8 cellular contexts compared by ENCODE assay signal in genomic region chr19:14247548-14248471, GRCh38. TPM values are rescaled to one million over a fixed set of nuclear protein-coding genes. Genes with fewer than 3 reads are reported as not detected.
DNase-seq lines count a peak whose midpoint lies in the region; ATAC-seq, FAIRE-seq and TF ChIP-seq lines count a peak whose summit lies in the region.
"Not testable (repeated sequence)": the region's sequence is repeated elsewhere in the genome, so short reads cannot be mapped to it uniquely, and the experiment has no call there.

No MANE protein-coding gene starts in this region.

- not testable (repeated sequence) for H3K79me2 ChIP-seq in H1 (ENCODE audit: control insufficient read depth in 1 of 2, insufficient read depth in 2 of 2, low read length in 2 of 2); neural progenitor cell (ENCODE audit: low read depth)

- H3K4me1 ChIP-seq in HUES64 (ENCODE audit: insufficient read depth, low read length); H1 (replicated peaks in 1 of 4; ENCODE audit: control insufficient read depth in 3 of 4, insufficient read depth in 4 of 4, low read length in 3 of 4); neural progenitor cell: not testable (repeated sequence)

- H3K4ac ChIP-seq in H1 (replicated peaks; ENCODE audit: insufficient read length, low read depth, low read length): not testable (repeated sequence)

- H3K56ac ChIP-seq in H1 (replicated peaks; ENCODE audit: insufficient read length, low read depth, low read length): not testable (repeated sequence)

- DNase-seq in CD4-positive, alpha-beta T cell: peak in 1 of 10 experiments; percentile 33
- DNase-seq in T-cell (peak in 5 of 34 experiments; percentile 4 to 19 (median 11)), H1 (ENCODE audit: low read depth in 1 of 2, low spot score in 2 of 2) (peak; percentile 81 to 88), neural progenitor cell (ENCODE audit: low spot score) (peak; percentile 95)
- peak; percentile 14 for DNase-seq in activated naive CD4-positive, alpha-beta T cell treated with anti-CD3 and anti-CD28 coated beads, Interleukin-2, amount 50 U/mL, for 16 hours
- peak; percentile 18 for DNase-seq in stimulated activated naive CD8-positive, alpha-beta T cell treated with anti-CD3 and anti-CD28 coated beads, Interleukin-15, Interleukin-2, amounts not matched to agents 100 U/mL and 50 U/mL, for 24 hours

- H4K5ac ChIP-seq in H1 (ENCODE audit: insufficient read length, low read depth, low read length): peak overlapping the region; percentile 94

- H3K4me2 ChIP-seq in H1 (ENCODE audit: insufficient read depth in 1 of 2, low read depth in 2 of 2, low read length in 2 of 2) (peak overlapping the region; percentile 74 to 81), neural progenitor cell (peak overlapping the region; percentile 77)

- H3K18ac ChIP-seq in H1 (ENCODE audit: extremely low read depth, low read length): peak overlapping the region; percentile 60

- TF ChIP-seq RAD21 in H1 (IDR thresholded peaks at IDR 0.05 in 1 of 2, conservative IDR thresholded peaks at IDR 0.05 in 1 of 2; ENCODE audit: low read depth in 2 of 2, low read length in 2 of 2): 0 out of 4 replicates have a peak, but pooled peaks of 1 of the 2 experiments have one; percentile 1

- peak overlapping the region; percentile 84 for H3K4me3 Mint-ChIP-seq in CD4-positive, alpha-beta T cell
- H3K4me3 Mint-ChIP-seq in T-cell: peak overlapping the region; percentile 64 to 73 (median 65)
- peak overlapping the region; percentile 80 for H3K4me3 Mint-ChIP-seq in neural progenitor cell

- H3K36me3 Mint-ChIP-seq in CD4-positive, alpha-beta T cell (ENCODE audit: low read depth); T-cell; neural progenitor cell: not testable (repeated sequence)

- FAIRE-seq in H1 (lab: Jason Lieb, UNC): not testable (repeated sequence)

- POLR2A ChIA-PET in CD4-positive, alpha-beta T cell (lab: Charles Lee); T-cell (lab: Charles Lee): not testable (repeated sequence)
- POLR2A ChIA-PET in H1 (lab: Charles Lee; ENCODE audit: partially characterized antibody): interaction anchor here (0.6 to 1.7 kb wide), 11 partner anchors 9 to 280 kb away, joined by 3 to 8 read pairs (median 4); no protein-coding TSS in a partner anchor

- H3K36me3 ChIP-seq in HUES64 (ENCODE audit: insufficient read depth, low read length); H1 (ENCODE audit: control insufficient read depth in 2 of 4, insufficient read depth in 4 of 4, low read length in 3 of 4); neural progenitor cell: not testable (repeated sequence)

- not testable (repeated sequence) for H3K23me2 ChIP-seq in H1 (ENCODE audit: low read depth, low read length)

- CTCF ChIA-PET in CD4-positive, alpha-beta T cell (lab: Charles Lee); T-cell (lab: Charles Lee): not testable (repeated sequence)
- CTCF ChIA-PET in H1 (lab: Charles Lee; ENCODE audit: partially characterized antibody): interaction anchor here (0.6 to 1.4 kb wide), 3 partner anchors 49 to 1877 kb away, joined by 3 to 4 read pairs (median 3); no protein-coding TSS in a partner anchor

- peak; percentile 38 for ATAC-seq in CD4-positive, alpha-beta T cell (ENCODE audit: poor library complexity)
- peak in 3 of 4 experiments; percentile 23 to 49 (median 39) for ATAC-seq in T-cell (replicated peaks in 1 of 4)
- peak; percentile 28 for ATAC-seq in stimulated activated naive CD8-positive, alpha-beta T cell treated with anti-CD3 and anti-CD28 coated beads, Interleukin-15, Interleukin-2, amounts not matched to agents 100 U/mL and 50 U/mL, for 24 hours

- peak overlapping the region; percentile 60; the same call in 1 of the 2 replicates for H2BK12ac ChIP-seq in H1 (ENCODE audit: low read depth, low read length)

- not testable (repeated sequence) for H3K27ac ChIP-seq in CD4-positive, alpha-beta T cell (ENCODE audit: low read depth, low read length)
- peak overlapping the region; percentile 97 for H3K27ac ChIP-seq in HUES64 (ENCODE audit: low read depth, low read length)
- peak overlapping the region; percentile 82 for H3K27ac ChIP-seq in H1 (ENCODE audit: low read depth, low read length)
- peak overlapping the region; percentile 96 for H3K27ac ChIP-seq in neural progenitor cell

- H4K20me1 ChIP-seq in H1 (replicated peaks in 1 of 2; ENCODE audit: control insufficient read depth in 1 of 2, insufficient read depth in 2 of 2, low read length in 2 of 2); neural progenitor cell (ENCODE audit: low read depth): not testable (repeated sequence)

- H3K79me1 ChIP-seq in H1 (ENCODE audit: low read depth, low read length): not testable (repeated sequence)

- not testable (repeated sequence) for TF ChIP-seq POLR2A in H1 (IDR thresholded peaks at IDR 0.05; ENCODE audit: control extremely low read depth in 1 of 2, low read depth in 2 of 2, low read length in 2 of 2)

- peak overlapping the region; percentile 90 for H2BK5ac ChIP-seq in H1 (ENCODE audit: low read depth, low read length)

- intact Hi-C loops in CD4-positive, alpha-beta T cell (cut with DNase I, micrococcal nuclease): not testable (repeated sequence)

- H2AK5ac ChIP-seq in H1 (ENCODE audit: low read depth, low read length): not testable (repeated sequence)

- TF ChIP-seq CTCF in CD4-positive, alpha-beta T cell (IDR thresholded peaks at IDR 0.05); H1 (IDR thresholded peaks at IDR 0.05; ENCODE audit: control extremely low read depth in 1 of 3, insufficient read depth in 1 of 3, low read depth in 1 of 3, low read length in 3 of 3); neural progenitor cell (IDR thresholded peaks at IDR 0.05): not testable (repeated sequence)

- not testable (repeated sequence) for TF ChIP-seq EP300 in H1 (IDR thresholded peaks at IDR 0.05; ENCODE audit: borderline replicate concordance in 1 of 2, low read depth in 2 of 2, low read length in 2 of 2)

- H3K9me3 ChIP-seq in CD4-positive, alpha-beta T cell (ENCODE audit: control insufficient read depth, low read length); HUES64 (ENCODE audit: insufficient read depth, low read depth, low read length); H1 (ENCODE audit: insufficient read depth in 2 of 2, low read depth in 1 of 2, low read length in 1 of 2); iPS-18c (ENCODE audit: control insufficient read depth, insufficient read depth, low read length); neural progenitor cell (ENCODE audit: low read depth): not testable (repeated sequence)

- H3K9me3 Mint-ChIP-seq in CD4-positive, alpha-beta T cell; T-cell; neural progenitor cell: not testable (repeated sequence)

- not testable (repeated sequence) for H2BK120ac ChIP-seq in H1 (replicated peaks; ENCODE audit: low read depth, low read length)

- under 1% methylated on average over 35 of the region's 38 CpGs for WGBS in HUES64
- WGBS in H1 (ENCODE audit: extremely low coverage in 1 of 2, insufficient coverage in 1 of 2, insufficient read length in 1 of 2, insufficient replicate concordance in 2 of 2, low coverage in 1 of 2, low lambda C conversion rate in 2 of 2, missing lambda C conversion rate in 1 of 2), 2 experiments: 2% methylated on average over 18 of the region's 38 CpGs; no CpG with 5 or more reads in 1 of the 2 experiments

- H3F3A ChIP-seq in neural progenitor cell (ENCODE audit: low read depth): peaks cover 58% of the 10 kb centered on the region

- H4K91ac ChIP-seq in H1 (replicated peaks; ENCODE audit: insufficient read length, low read length): peak overlapping the region; percentile 89

- not testable (repeated sequence) for H2BK15ac ChIP-seq in H1 (ENCODE audit: low read length)

- H4K8ac ChIP-seq in H1 (ENCODE audit: extremely low read depth, insufficient read depth, low read length): peak overlapping the region; percentile 80; the same call in 1 of the 2 replicates

- H3K4me3 ChIP-seq in HUES64 (ENCODE audit: low read length): peak overlapping the region; percentile 58
- H3K4me3 ChIP-seq in H1 (ENCODE audit: extremely low read depth in 1 of 4, insufficient read depth in 2 of 4, low read depth in 3 of 4, low read length in 4 of 4): peak overlapping the region; percentile 34 to 59 (median 44); a peak in 7 of 8 replicates
- peak overlapping the region; percentile 38 for H3K4me3 ChIP-seq in iPS-18c (ENCODE audit: insufficient read depth, low read depth, low read length)
- H3K4me3 ChIP-seq in neural progenitor cell: peak overlapping the region; percentile 39

- not testable (repeated sequence) for H3K23ac ChIP-seq in H1 (ENCODE audit: insufficient read length)

- not testable (repeated sequence) for H3K27me3 Mint-ChIP-seq in CD4-positive, alpha-beta T cell; T-cell
- H3K27me3 Mint-ChIP-seq in neural progenitor cell (ENCODE audit: insufficient read depth, low read depth): peaks cover 12% of the 10 kb centered on the region

- H3K27ac Mint-ChIP-seq in CD4-positive, alpha-beta T cell: peak overlapping the region; percentile 70
- H3K27ac Mint-ChIP-seq in T-cell (peak overlapping the region; percentile 61 to 74), neural progenitor cell (peak overlapping the region; percentile 97)

- H2AFZ ChIP-seq in H1 (ENCODE audit: low read length); neural progenitor cell (replicated peaks): not testable (repeated sequence)

- not testable (repeated sequence) for H3K27me3 ChIP-seq in CD4-positive, alpha-beta T cell (ENCODE audit: control insufficient read depth, insufficient read depth, low read length); HUES64 (ENCODE audit: insufficient read depth, low read length); H1 (replicated peaks in 1 of 4; ENCODE audit: control insufficient read depth in 3 of 4, extremely low read depth in 1 of 4, insufficient read depth in 3 of 4, low read length in 3 of 4); neural progenitor cell

- not testable (repeated sequence) for H3K4me1 Mint-ChIP-seq in CD4-positive, alpha-beta T cell (ENCODE audit: low read depth)
- peaks cover 4 to 18% (median 6%) of the 10 kb centered on the region in 3 donors for H3K4me1 Mint-ChIP-seq in T-cell
- peaks cover 26% of the 10 kb centered on the region for H3K4me1 Mint-ChIP-seq in neural progenitor cell

- not testable (repeated sequence) for H3K14ac ChIP-seq in H1 (ENCODE audit: insufficient read length)

- H3K9ac ChIP-seq in HUES64 (ENCODE audit: low read depth, low read length) (peak overlapping the region; percentile 76), H1 (replicated peaks in 1 of 4; ENCODE audit: extremely low read depth in 1 of 4, low read depth in 3 of 4, low read length in 3 of 4) (peak overlapping the region in 1 of 4 experiments; percentile 22; a peak in 3 of 7 replicates)
- H3K9ac ChIP-seq in neural progenitor cell: not testable (repeated sequence)

- not testable (repeated sequence) for H2BK20ac ChIP-seq in H1 (ENCODE audit: low read length)

RNA-seq across cellular contexts. Expression of gene ADGRL1, which starts 41.8 kb away (rescaled TPM):
- 10 to 100 TPM; 22.2 to 23.9 TPM for total RNA-seq in CD4-positive, alpha-beta T cell
- 60.2 TPM for polyA plus RNA-seq in HUES64 (2013, experiment 1 of 2)
- polyA plus RNA-seq in HUES64 (2013, experiment 2 of 2): 61.1 TPM
- total RNA-seq in T-cell: 10 to 100 TPM; 19.9 to 31.2 (median 28.0) TPM
- 112 and 119 TPM in 2 replicates for total RNA-seq in H1 (2021; fragmentation: NEBNext Ultra II Directional; extraction: Animal tissue kit (Norgen Biotek cat#: 25700))
- polyA plus RNA-seq in H1 (2011; rRNA removed): 95.6 and 158 TPM in 2 replicates
- 70.7 TPM for polyA plus RNA-seq in H1 (2011; cell fraction: cytosol; rRNA removed)
- 342 TPM for polyA plus RNA-seq in H1 (2011; cell fraction: nucleus; rRNA removed)
- polyA plus RNA-seq in H1 (2012, experiment 1 of 2): 42.7 to 97.4 TPM (median 91.9 TPM) in 4 replicates
- 55.8 TPM for polyA plus RNA-seq in H1 (2012, experiment 2 of 2)
- 81.7 TPM for polyA plus RNA-seq in H1 (2013, experiment 1 of 2)
- polyA plus RNA-seq in H1 (2013, experiment 2 of 2): 76.2 TPM
- 102 and 137 TPM in 2 replicates for polyA minus RNA-seq in H1 (2011; rRNA and poly(A)+ RNA removed)
- polyA minus RNA-seq in H1 (2011; cell fraction: cytosol; rRNA and poly(A)+ RNA removed): 97.0 TPM
- 130 TPM for polyA minus RNA-seq in H1 (2011; cell fraction: nucleus; rRNA and poly(A)+ RNA removed)
- 13.3 and 59.0 TPM in 2 replicates for total RNA-seq in neural progenitor cell (ENCODE audit: low replicate concordance)
